ENCODE assay signal across 18 cellular contexts in genomic region chr4:79064806-79065205, GRCh38.
DNase-seq lines count a peak whose midpoint lies in the region; ATAC-seq, FAIRE-seq and TF ChIP-seq lines count a peak whose summit lies in the region.
"Had no signal": no experiment of that assay in that cellular context is flagged by ENCODE, and none has a peak within 500 bp of the region (broad histone marks: within the 10 kb centered on the region; RNA-seq: fewer than 3 reads in every experiment).

No MANE protein-coding gene starts in this region.

- CTCF ChIA-PET in SK-N-SH (lab: Yijun Ruan, JAX): no interaction called here

- H3K4me2 ChIP-seq in SK-N-SH (no peak overlapping the region), KMS-11 (peak overlapping the region; percentile 58)
- H3K4me2 ChIP-seq: A549 had no signal

- H3K27ac ChIP-seq in SK-N-SH (ENCODE audit: low read depth in 2 of 2, low read length in 1 of 2) (no peak overlapping the region), KMS-11 (peak overlapping the region; percentile 54), SJCRH30 (peak overlapping the region; percentile 25), small intestine (ENCODE audit: low read depth in 1 of 2, low read length in 1 of 2) (no peak overlapping the region)
- H3K27ac ChIP-seq: 22Rv1, A549, C4-2B, GM23248 had no signal

- no peak for TF ChIP-seq EP300 in SK-N-SH (IDR thresholded peaks at IDR 0.05; ENCODE audit: borderline replicate concordance in 1 of 2, low read depth in 1 of 2, low read length in 1 of 2)

- H3K9me3 ChIP-seq in SK-N-SH: no peaks in the 10 kb centered on the region
- H3K9me3 ChIP-seq in SJCRH30 (replicated peaks): 0 out of 2 replicates have a peak, but pooled peaks cover 3% of the 10 kb centered on the region
- no peaks in the 10 kb centered on the region for H3K9me3 ChIP-seq in small intestine (ENCODE audit: control insufficient read depth, low read depth)
- H3K9me3 ChIP-seq: A549, Caco-2, HAP-1 had no signal

- no peaks in the 10 kb centered on the region for H3F3A ChIP-seq in SK-N-SH (replicated peaks; ENCODE audit: insufficient read depth)

- WGBS in SK-N-SH (ENCODE audit: low lambda C conversion rate): 24% methylated on average over 3 of the region's 3 CpGs
- WGBS in small intestine, 3 donors: 58 to 75% (median 63%) methylated on average over 3 of the region's 3 CpGs

- H2AFZ ChIP-seq in SK-N-SH (ENCODE audit: low read depth) (no peak overlapping the region), KMS-11 (ENCODE audit: low read depth) (peak overlapping the region; percentile 44; the same call in 1 of the 2 replicates)
- H2AFZ ChIP-seq: GM23248 had no signal

- POLR2A ChIA-PET in SK-N-SH (lab: Yijun Ruan, JAX): no interaction called here

- DNase-seq in SK-N-SH (no peak), SJCRH30 (no peak), small intestine (no peak), GM20000 (ENCODE audit: low spot score) (no peak)
- DNase-seq: AML-193; Caco-2; CD4-positive, alpha-beta T cell; DMS79 treated with DMSO at 0.1 percent for 48 hours; GF-D8 had no signal

- TF ChIP-seq RAD21 in SK-N-SH (IDR thresholded peaks at IDR 0.05; ENCODE audit: low read length): no peak

- H3K27me3 ChIP-seq in SK-N-SH (ENCODE audit: insufficient read depth): no peaks in the 10 kb centered on the region
- no peaks in the 10 kb centered on the region for H3K27me3 ChIP-seq in KMS-11 (ENCODE audit: insufficient read depth, low read depth)
- no peaks in the 10 kb centered on the region for H3K27me3 ChIP-seq in SJCRH30
- no peaks in the 10 kb centered on the region for H3K27me3 ChIP-seq in small intestine (ENCODE audit: control insufficient read depth in 2 of 2, insufficient read depth in 2 of 2, low read length in 2 of 2)

- H3K9ac ChIP-seq in SK-N-SH (no peak overlapping the region), KMS-11 (peak overlapping the region; percentile 10; the same call in 1 of the 2 replicates)
- H3K9ac ChIP-seq: GM23248 had no signal

- ATAC-seq in SK-N-SH treated with all-trans-retinoic acid at 6 μM for 48 hours (no peak), GM19035 (IDR thresholded peaks at IDR 0.05; ENCODE audit: unreplicated experiment) (no peak)
- ATAC-seq: A549 had no signal

- TF ChIP-seq CTCF in SK-N-SH (IDR thresholded peaks at IDR 0.05) (no peak), KMS-11 (conservative IDR thresholded peaks at IDR 0.05; ENCODE audit: low read depth, low read length) (no peak), GM20000 (IDR thresholded peaks at IDR 0.05; ENCODE audit: extremely low read depth, missing control alignments) (no peak)

- no peaks in the 10 kb centered on the region for H4K20me1 ChIP-seq in SK-N-SH (ENCODE audit: insufficient read depth)
- H4K20me1 ChIP-seq in KMS-11 (ENCODE audit: insufficient read depth): no peaks in the 10 kb centered on the region

- H3K79me2 ChIP-seq in SK-N-SH (ENCODE audit: insufficient read depth) (no peaks in the 10 kb centered on the region), KMS-11 (ENCODE audit: insufficient read depth, low read depth) (no peaks in the 10 kb centered on the region)

- H3K4me3 ChIP-seq in SK-N-SH (ENCODE audit: low read depth in 2 of 2, low read length in 1 of 2) (no peak overlapping the region), KMS-11 (IDR thresholded peaks at IDR 0.05; ENCODE audit: insufficient read depth, low read depth, low read length) (peak overlapping the region; percentile 22), SJCRH30 (no peak overlapping the region), small intestine (ENCODE audit: low read depth in 1 of 2, low read length in 2 of 2) (no peak overlapping the region)
- H3K4me3 ChIP-seq: A549, GM23248, HAP-1 had no signal

- H3K9me2 ChIP-seq in SK-N-SH: no peaks in the 10 kb centered on the region

- FAIRE-seq in small intestine (lab: Jason Lieb, UNC): no peak
- FAIRE-seq: A549, GM12891 had no signal

- H3K36me3 ChIP-seq in SK-N-SH (replicated peaks in 1 of 2; ENCODE audit: control insufficient read depth in 1 of 2, insufficient read depth in 2 of 2, low read length in 1 of 2) (no peaks in the 10 kb centered on the region), KMS-11 (ENCODE audit: insufficient read depth) (no peaks in the 10 kb centered on the region), SJCRH30 (no peaks in the 10 kb centered on the region), small intestine (ENCODE audit: control insufficient read depth in 2 of 2, insufficient read depth in 2 of 2, low read length in 2 of 2) (no peaks in the 10 kb centered on the region)
- H3K36me3 ChIP-seq: HAP-1 had no signal

- H3K4me1 ChIP-seq in SK-N-SH (ENCODE audit: control insufficient read depth in 1 of 2, insufficient read depth in 2 of 2, low read depth in 1 of 2, low read length in 1 of 2) (peaks cover 0 to 6% of the 10 kb centered on the region in 2 experiments; a peak in 2 of 4 replicates), KMS-11 (ENCODE audit: low read depth, poor library complexity, severe bottlenecking) (peaks cover 36% of the 10 kb centered on the region), SJCRH30 (peaks cover 14% of the 10 kb centered on the region), small intestine (ENCODE audit: control insufficient read depth in 2 of 2, insufficient read depth in 1 of 2, low read depth in 1 of 2, low read length in 1 of 2) (no peaks in the 10 kb centered on the region)
- H3K4me1 ChIP-seq: A549, Caco-2, HAP-1 had no signal

TF ChIP-seq in SK-N-SH treated with all-trans-retinoic acid at 6 μM for 48 hours, 23 proteins besides CTCF, POLR2A, EP300 and RAD21:
- TF ChIP-seq TCF4 (CRISPR knock-in tag; IDR thresholded peaks at IDR 0.05; ENCODE audit: borderline replicate concordance) (peak; percentile 51), ZC3H10 (CRISPR knock-in tag; IDR thresholded peaks at IDR 0.05) (no peak)
TF ChIP-seq in SK-N-SH treated with all-trans-retinoic acid at 6 μM for 48 hours: peak in this region for 1.

TF ChIP-seq in SK-N-SH, 30 proteins besides CTCF, POLR2A, EP300 and RAD21:
- TF ChIP-seq EZH2phosphoT487 (IDR thresholded peaks at IDR 0.05; ENCODE audit: borderline replicate concordance, low read depth): no peak
- TF ChIP-seq TEAD4 (IDR thresholded peaks at IDR 0.05; ENCODE audit: borderline replicate concordance, insufficient read depth): no peak
- TF ChIP-seq, protein P1, sequence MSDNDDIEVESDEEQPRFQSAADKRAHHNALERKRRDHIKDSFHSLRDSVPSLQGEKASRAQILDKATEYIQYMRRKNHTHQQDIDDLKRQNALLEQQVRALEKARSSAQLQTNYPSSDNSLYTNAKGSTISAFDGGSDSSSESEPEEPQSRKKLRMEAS (IDR thresholded peaks at IDR 0.05; ENCODE audit: low read depth): no peak
- no peak for TF ChIP-seq USF2 (IDR thresholded peaks at IDR 0.05; ENCODE audit: borderline replicate concordance, low read depth, low read length)
- no peak for TF ChIP-seq RFX5 (IDR thresholded peaks at IDR 0.05; ENCODE audit: low read length)
- TF ChIP-seq JUND (IDR thresholded peaks at IDR 0.05): no peak
- TF ChIP-seq TCF12 (IDR thresholded peaks at IDR 0.05): no peak
- TF ChIP-seq GABPA (IDR thresholded peaks at IDR 0.05; ENCODE audit: low read depth): no peak
- TF ChIP-seq ELF1 (IDR thresholded peaks at IDR 0.05): no peak
- TF ChIP-seq MEF2A (IDR thresholded peaks at IDR 0.05; ENCODE audit: borderline replicate concordance, low read depth): no peak
- TF ChIP-seq RXRA (IDR thresholded peaks at IDR 0.05; ENCODE audit: borderline replicate concordance, low read depth): no peak
- TF ChIP-seq NRF1 (IDR thresholded peaks at IDR 0.05; ENCODE audit: low read depth, low read length): no peak

Comparison
In these comparisons a context has a peak if more than half of its experiments do, and no peak if none do; other contexts are left out.
1. H3K27ac ChIP-seq: peak in KMS-11 (single experiment) and SJCRH30 (single experiment); none in SK-N-SH (0 of 2) and small intestine (0 of 2).